Comparison of ENCODE assay signal across 31 cellular contexts in genomic region chr5:167571824-167572223, GRCh38.
"Had no signal": no experiment of that assay in that cellular context is flagged by ENCODE, and none has a peak within 500 bp of the region (broad histone marks: within the 10 kb centered on the region; RNA-seq: fewer than 3 reads in every experiment).

No MANE protein-coding gene starts in this region.

- DNase-seq: activated CD4-positive, alpha-beta memory T cell treated with anti-CD3 and anti-CD28 coated beads for 36 hours; activated CD4-positive, alpha-beta T cell treated with anti-CD3 and anti-CD28 coated beads, Interleukin-2, amount 10 ng/mL, durations not matched to agents 24 days and 14 days; activated CD4-positive, CD25-positive, alpha-beta regulatory T cell treated with anti-CD3 and anti-CD28 coated beads, Interleukin-2, amount 50 U/mL, for 72 hours; activated CD8-positive, alpha-beta memory T cell treated with anti-CD3 and anti-CD28 coated beads, Interleukin-2, amount 50 U/mL, for 4 hours; activated effector memory CD4-positive, alpha-beta T cell treated with anti-CD3 and anti-CD28 coated beads, Interleukin-2, amount 50 U/mL, for 16 hours; activated naive CD4-positive, alpha-beta T cell treated with anti-CD3 and anti-CD28 coated beads for 36 hours; activated naive CD8-positive, alpha-beta T cell treated with anti-CD3 and anti-CD28 coated beads, Interleukin-2, amount 10 ng/mL, durations not matched to agents 7 days and 5 days; activated T-cell treated with anti-CD3 and anti-CD28 coated beads, Interleukin-2, amount 50 U/mL, for 1 hour; brain microvascular endothelial cell; esophagus squamous epithelium; foreskin melanocyte; left lung; lower lobe of right lung; nucleus accumbens; pancreas; retina; stimulated activated CD4-positive, alpha-beta T cell treated with anti-CD3 and anti-CD28 coated beads, Interleukin-12 subunit alpha, Interleukin-12 subunit beta, amount 100 ng/mL, for 4 hours; stimulated activated CD4-positive, alpha-beta T cell treated with anti-CD3 and anti-CD28 coated beads, Interleukin-4, amount 100 ng/mL, for 1 hour; stimulated activated naive CD8-positive, alpha-beta T cell treated with anti-CD3 and anti-CD28 coated beads, Interleukin-15, Interleukin-2, amounts not matched to agents 100 U/mL and 50 U/mL, for 24 hours; T-helper 1 cell; trophoblast cell had no signal

- H3K9me3 ChIP-seq: ascending aorta, esophagus squamous epithelium, left lung, lower lobe of right lung, pancreas, prostate gland, thoracic aorta had no signal

- H3K4me3 Mint-ChIP-seq: activated CD4-positive, alpha-beta memory T cell treated with anti-CD3 and anti-CD28 coated beads for 36 hours; activated CD4-positive, alpha-beta T cell treated with anti-CD3 and anti-CD28 coated beads, Interleukin-2, amount 10 ng/mL, durations not matched to agents 24 days and 14 days; activated naive CD4-positive, alpha-beta T cell treated with anti-CD3 and anti-CD28 coated beads for 36 hours; activated naive CD8-positive, alpha-beta T cell treated with anti-CD3 and anti-CD28 coated beads, Interleukin-2, amount 10 ng/mL, durations not matched to agents 7 days and 5 days; activated T-helper 1 cell treated with anti-CD3 and anti-CD28 coated beads, Interleukin-12 subunit alpha, Interleukin-12 subunit beta, Interleukin-2, Interleukin-4 antibody, amounts not matched to agents 30 ng/mL and 10 ng/mL and 1 ng/mL, durations not matched to agents 14 hours and 24 hours and 36 hours; nephron; T-helper 2 cell treated with Interferon-gamma antibody and Interleukin-4, amounts not matched to agents 5 μg/mL and 100 μg/mL, for 36 hours had no signal

- H3K36me3 ChIP-seq: ascending aorta, brain microvascular endothelial cell, esophagus squamous epithelium, left lung, lower lobe of right lung, pancreas, prostate gland, thoracic aorta had no signal

- H3K4me3 ChIP-seq: ascending aorta, esophagus squamous epithelium, left lung, lower lobe of right lung, pancreas, prostate gland, skin epidermis, thoracic aorta had no signal

- H3K9me3 Mint-ChIP-seq: activated CD4-positive, alpha-beta memory T cell treated with anti-CD3 and anti-CD28 coated beads for 36 hours; activated CD4-positive, alpha-beta T cell treated with anti-CD3 and anti-CD28 coated beads, Interleukin-2, amount 10 ng/mL, durations not matched to agents 24 days and 14 days; activated naive CD4-positive, alpha-beta T cell treated with anti-CD3 and anti-CD28 coated beads for 36 hours; activated naive CD8-positive, alpha-beta T cell treated with anti-CD3 and anti-CD28 coated beads, Interleukin-2, amount 10 ng/mL, durations not matched to agents 7 days and 5 days; activated T-helper 1 cell treated with anti-CD3 and anti-CD28 coated beads, Interleukin-12 subunit alpha, Interleukin-12 subunit beta, Interleukin-2, Interleukin-4 antibody, amounts not matched to agents 30 ng/mL and 10 ng/mL and 1 ng/mL, durations not matched to agents 14 hours and 24 hours and 36 hours; nephron; T-helper 2 cell treated with Interferon-gamma antibody and Interleukin-4, amounts not matched to agents 5 μg/mL and 100 μg/mL, for 36 hours had no signal

- H3K4me1 Mint-ChIP-seq: activated CD4-positive, alpha-beta T cell treated with anti-CD3 and anti-CD28 coated beads, Interleukin-2, amount 10 ng/mL, durations not matched to agents 24 days and 14 days had no signal

- H3K27ac Mint-ChIP-seq: activated CD4-positive, alpha-beta memory T cell treated with anti-CD3 and anti-CD28 coated beads for 36 hours; activated CD4-positive, alpha-beta T cell treated with anti-CD3 and anti-CD28 coated beads, Interleukin-2, amount 10 ng/mL, durations not matched to agents 24 days and 14 days; activated naive CD4-positive, alpha-beta T cell treated with anti-CD3 and anti-CD28 coated beads for 36 hours; activated naive CD8-positive, alpha-beta T cell treated with anti-CD3 and anti-CD28 coated beads, Interleukin-2, amount 10 ng/mL, durations not matched to agents 7 days and 5 days; activated T-helper 1 cell treated with anti-CD3 and anti-CD28 coated beads, Interleukin-12 subunit alpha, Interleukin-12 subunit beta, Interleukin-2, Interleukin-4 antibody, amounts not matched to agents 30 ng/mL and 10 ng/mL and 1 ng/mL, durations not matched to agents 14 hours and 24 hours and 36 hours; nephron; T-helper 2 cell treated with Interferon-gamma antibody and Interleukin-4, amounts not matched to agents 5 μg/mL and 100 μg/mL, for 36 hours had no signal

- ATAC-seq: left lung; lower lobe of right lung; pancreas; sciatic nerve; stimulated activated naive CD8-positive, alpha-beta T cell treated with anti-CD3 and anti-CD28 coated beads, Interleukin-15, Interleukin-2, amounts not matched to agents 100 U/mL and 50 U/mL, for 24 hours had no signal

- H3K27ac ChIP-seq: ascending aorta, brain microvascular endothelial cell, epithelial cell of prostate, esophagus squamous epithelium, left lung, lower lobe of right lung, pancreas, prostate gland, skin epidermis, thoracic aorta, VCaP had no signal

- H3K36me3 Mint-ChIP-seq: activated CD4-positive, alpha-beta memory T cell treated with anti-CD3 and anti-CD28 coated beads for 36 hours; activated naive CD8-positive, alpha-beta T cell treated with anti-CD3 and anti-CD28 coated beads, Interleukin-2, amount 10 ng/mL, durations not matched to agents 7 days and 5 days had no signal

- H3K4me1 ChIP-seq: ascending aorta, left lung, lower lobe of right lung, prostate gland had no signal

- H3K27me3 ChIP-seq: ascending aorta had no signal
